1 cellular context compared by ENCODE assay signal in the genomic region with DNA sequence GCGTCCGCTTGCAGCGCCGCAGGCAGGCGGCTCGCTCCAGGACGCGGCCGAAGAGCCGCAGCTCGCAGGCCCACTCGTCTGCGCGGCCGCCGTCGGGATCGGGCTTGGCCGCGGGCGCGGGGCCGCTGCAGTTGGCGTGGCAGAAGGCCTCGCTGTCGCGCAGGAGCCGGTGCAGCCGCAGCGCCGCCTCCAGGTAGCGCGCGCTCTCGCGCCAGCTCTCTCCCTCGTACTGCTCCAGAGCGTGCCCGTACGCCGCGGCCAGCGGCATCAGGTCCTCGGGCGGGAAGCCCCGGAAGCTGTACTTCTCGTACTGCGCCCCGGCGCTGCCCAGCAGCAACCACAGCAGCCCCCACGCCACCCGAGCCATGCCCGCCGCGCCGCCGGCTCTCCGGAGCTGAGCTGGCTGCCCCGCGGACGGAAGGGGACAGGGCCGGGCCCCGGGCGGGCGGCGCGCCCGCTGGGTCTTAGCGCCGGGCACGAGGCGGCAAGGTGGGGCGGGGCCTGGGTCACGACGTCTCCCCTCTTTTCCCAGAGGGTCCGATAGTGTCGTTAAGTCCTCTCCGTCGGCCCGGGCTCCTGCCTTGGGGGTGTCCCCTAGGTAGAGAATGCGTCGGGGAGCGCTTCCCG.
TF ChIP-seq lines count a peak whose summit lies in the region.

A gene with protein sequence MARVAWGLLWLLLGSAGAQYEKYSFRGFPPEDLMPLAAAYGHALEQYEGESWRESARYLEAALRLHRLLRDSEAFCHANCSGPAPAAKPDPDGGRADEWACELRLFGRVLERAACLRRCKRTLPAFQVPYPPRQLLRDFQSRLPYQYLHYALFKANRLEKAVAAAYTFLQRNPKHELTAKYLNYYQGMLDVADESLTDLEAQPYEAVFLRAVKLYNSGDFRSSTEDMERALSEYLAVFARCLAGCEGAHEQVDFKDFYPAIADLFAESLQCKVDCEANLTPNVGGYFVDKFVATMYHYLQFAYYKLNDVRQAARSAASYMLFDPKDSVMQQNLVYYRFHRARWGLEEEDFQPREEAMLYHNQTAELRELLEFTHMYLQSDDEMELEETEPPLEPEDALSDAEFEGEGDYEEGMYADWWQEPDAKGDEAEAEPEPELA (minus strand): TSS at position 401 of the 627 bp plus-strand sequence. CDS start 34 bp downstream, at position 367.

TF ChIP-seq in HepG2, 621 proteins besides CTCF, POLR2A, EP300 and RAD21 (continued from another document and continues in another):
- TF ChIP-seq, protein P1, sequence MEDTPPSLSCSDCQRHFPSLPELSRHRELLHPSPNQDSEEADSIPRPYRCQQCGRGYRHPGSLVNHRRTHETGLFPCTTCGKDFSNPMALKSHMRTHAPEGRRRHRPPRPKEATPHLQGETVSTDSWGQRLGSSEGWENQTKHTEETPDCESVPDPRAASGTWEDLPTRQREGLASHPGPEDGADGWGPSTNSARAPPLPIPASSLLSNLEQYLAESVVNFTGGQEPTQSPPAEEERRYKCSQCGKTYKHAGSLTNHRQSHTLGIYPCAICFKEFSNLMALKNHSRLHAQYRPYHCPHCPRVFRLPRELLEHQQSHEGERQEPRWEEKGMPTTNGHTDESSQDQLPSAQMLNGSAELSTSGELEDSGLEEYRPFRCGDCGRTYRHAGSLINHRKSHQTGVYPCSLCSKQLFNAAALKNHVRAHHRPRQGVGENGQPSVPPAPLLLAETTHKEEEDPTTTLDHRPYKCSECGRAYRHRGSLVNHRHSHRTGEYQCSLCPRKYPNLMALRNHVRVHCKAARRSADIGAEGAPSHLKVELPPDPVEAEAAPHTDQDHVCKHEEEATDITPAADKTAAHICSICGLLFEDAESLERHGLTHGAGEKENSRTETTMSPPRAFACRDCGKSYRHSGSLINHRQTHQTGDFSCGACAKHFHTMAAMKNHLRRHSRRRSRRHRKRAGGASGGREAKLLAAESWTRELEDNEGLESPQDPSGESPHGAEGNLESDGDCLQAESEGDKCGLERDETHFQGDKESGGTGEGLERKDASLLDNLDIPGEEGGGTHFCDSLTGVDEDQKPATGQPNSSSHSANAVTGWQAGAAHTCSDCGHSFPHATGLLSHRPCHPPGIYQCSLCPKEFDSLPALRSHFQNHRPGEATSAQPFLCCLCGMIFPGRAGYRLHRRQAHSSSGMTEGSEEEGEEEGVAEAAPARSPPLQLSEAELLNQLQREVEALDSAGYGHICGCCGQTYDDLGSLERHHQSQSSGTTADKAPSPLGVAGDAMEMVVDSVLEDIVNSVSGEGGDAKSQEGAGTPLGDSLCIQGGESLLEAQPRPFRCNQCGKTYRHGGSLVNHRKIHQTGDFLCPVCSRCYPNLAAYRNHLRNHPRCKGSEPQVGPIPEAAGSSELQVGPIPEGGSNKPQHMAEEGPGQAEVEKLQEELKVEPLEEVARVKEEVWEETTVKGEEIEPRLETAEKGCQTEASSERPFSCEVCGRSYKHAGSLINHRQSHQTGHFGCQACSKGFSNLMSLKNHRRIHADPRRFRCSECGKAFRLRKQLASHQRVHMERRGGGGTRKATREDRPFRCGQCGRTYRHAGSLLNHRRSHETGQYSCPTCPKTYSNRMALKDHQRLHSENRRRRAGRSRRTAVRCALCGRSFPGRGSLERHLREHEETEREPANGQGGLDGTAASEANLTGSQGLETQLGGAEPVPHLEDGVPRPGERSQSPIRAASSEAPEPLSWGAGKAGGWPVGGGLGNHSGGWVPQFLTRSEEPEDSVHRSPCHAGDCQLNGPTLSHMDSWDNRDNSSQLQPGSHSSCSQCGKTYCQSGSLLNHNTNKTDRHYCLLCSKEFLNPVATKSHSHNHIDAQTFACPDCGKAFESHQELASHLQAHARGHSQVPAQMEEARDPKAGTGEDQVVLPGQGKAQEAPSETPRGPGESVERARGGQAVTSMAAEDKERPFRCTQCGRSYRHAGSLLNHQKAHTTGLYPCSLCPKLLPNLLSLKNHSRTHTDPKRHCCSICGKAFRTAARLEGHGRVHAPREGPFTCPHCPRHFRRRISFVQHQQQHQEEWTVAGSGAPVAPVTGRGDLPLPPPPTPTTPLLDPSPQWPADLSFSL (CRISPR knock-in tag; IDR thresholded peaks at IDR 0.05) = no peak
- TF ChIP-seq, protein P2, sequence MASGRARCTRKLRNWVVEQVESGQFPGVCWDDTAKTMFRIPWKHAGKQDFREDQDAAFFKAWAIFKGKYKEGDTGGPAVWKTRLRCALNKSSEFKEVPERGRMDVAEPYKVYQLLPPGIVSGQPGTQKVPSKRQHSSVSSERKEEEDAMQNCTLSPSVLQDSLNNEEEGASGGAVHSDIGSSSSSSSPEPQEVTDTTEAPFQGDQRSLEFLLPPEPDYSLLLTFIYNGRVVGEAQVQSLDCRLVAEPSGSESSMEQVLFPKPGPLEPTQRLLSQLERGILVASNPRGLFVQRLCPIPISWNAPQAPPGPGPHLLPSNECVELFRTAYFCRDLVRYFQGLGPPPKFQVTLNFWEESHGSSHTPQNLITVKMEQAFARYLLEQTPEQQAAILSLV (CRISPR knock-in tag; IDR thresholded peaks at IDR 0.05; ENCODE audit: borderline replicate concordance) = peak; percentile 74; the same call in 1 of the 2 replicates
- peak; percentile 92 for TF ChIP-seq MTA1 (CRISPR knock-in tag; IDR thresholded peaks at IDR 0.05; ENCODE audit: borderline replicate concordance)
- TF ChIP-seq TAF15 (IDR thresholded peaks at IDR 0.05; ENCODE audit: low read depth, low read length, poor library complexity, severe bottlenecking) = peak; percentile 30
- peak; percentile 90 for TF ChIP-seq ZNF160 (CRISPR knock-in tag; IDR thresholded peaks at IDR 0.05)
- peak; percentile 39; the same call in 1 of the 2 replicates for TF ChIP-seq KAT8 (CRISPR knock-in tag; IDR thresholded peaks at IDR 0.05)
- TF ChIP-seq, protein P3, sequence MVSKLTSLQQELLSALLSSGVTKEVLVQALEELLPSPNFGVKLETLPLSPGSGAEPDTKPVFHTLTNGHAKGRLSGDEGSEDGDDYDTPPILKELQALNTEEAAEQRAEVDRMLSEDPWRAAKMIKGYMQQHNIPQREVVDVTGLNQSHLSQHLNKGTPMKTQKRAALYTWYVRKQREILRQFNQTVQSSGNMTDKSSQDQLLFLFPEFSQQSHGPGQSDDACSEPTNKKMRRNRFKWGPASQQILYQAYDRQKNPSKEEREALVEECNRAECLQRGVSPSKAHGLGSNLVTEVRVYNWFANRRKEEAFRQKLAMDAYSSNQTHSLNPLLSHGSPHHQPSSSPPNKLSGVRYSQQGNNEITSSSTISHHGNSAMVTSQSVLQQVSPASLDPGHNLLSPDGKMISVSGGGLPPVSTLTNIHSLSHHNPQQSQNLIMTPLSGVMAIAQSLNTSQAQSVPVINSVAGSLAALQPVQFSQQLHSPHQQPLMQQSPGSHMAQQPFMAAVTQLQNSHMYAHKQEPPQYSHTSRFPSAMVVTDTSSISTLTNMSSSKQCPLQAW (CRISPR knock-in tag; IDR thresholded peaks at IDR 0.05) = no peak
- no peak for TF ChIP-seq ZNF891 (CRISPR knock-in tag; IDR thresholded peaks at IDR 0.05)
- TF ChIP-seq ATF7-NPFF (CRISPR knock-in tag; IDR thresholded peaks at IDR 0.05; ENCODE audit: low read depth) = peak; percentile 96; the same call in 1 of the 2 replicates
- TF ChIP-seq ZNF546 (CRISPR knock-in tag; conservative IDR thresholded peaks at IDR 0.05) = peak; percentile 48; the same call in 1 of the 2 replicates
- peak; percentile 69; the same call in 1 of the 2 replicates for TF ChIP-seq REL (CRISPR knock-in tag; conservative IDR thresholded peaks at IDR 0.05)
- TF ChIP-seq NR2F1 (CRISPR knock-in tag; IDR thresholded peaks at IDR 0.05) = peak in 1 of 2 experiments; percentile 8; a peak in 1 of 4 replicates
- peak; percentile 76 for TF ChIP-seq TAF1 (CRISPR knock-in tag; IDR thresholded peaks at IDR 0.05)
- no peak for TF ChIP-seq ARNTL (CRISPR knock-in tag; IDR thresholded peaks at IDR 0.05)
- TF ChIP-seq, protein P4, sequence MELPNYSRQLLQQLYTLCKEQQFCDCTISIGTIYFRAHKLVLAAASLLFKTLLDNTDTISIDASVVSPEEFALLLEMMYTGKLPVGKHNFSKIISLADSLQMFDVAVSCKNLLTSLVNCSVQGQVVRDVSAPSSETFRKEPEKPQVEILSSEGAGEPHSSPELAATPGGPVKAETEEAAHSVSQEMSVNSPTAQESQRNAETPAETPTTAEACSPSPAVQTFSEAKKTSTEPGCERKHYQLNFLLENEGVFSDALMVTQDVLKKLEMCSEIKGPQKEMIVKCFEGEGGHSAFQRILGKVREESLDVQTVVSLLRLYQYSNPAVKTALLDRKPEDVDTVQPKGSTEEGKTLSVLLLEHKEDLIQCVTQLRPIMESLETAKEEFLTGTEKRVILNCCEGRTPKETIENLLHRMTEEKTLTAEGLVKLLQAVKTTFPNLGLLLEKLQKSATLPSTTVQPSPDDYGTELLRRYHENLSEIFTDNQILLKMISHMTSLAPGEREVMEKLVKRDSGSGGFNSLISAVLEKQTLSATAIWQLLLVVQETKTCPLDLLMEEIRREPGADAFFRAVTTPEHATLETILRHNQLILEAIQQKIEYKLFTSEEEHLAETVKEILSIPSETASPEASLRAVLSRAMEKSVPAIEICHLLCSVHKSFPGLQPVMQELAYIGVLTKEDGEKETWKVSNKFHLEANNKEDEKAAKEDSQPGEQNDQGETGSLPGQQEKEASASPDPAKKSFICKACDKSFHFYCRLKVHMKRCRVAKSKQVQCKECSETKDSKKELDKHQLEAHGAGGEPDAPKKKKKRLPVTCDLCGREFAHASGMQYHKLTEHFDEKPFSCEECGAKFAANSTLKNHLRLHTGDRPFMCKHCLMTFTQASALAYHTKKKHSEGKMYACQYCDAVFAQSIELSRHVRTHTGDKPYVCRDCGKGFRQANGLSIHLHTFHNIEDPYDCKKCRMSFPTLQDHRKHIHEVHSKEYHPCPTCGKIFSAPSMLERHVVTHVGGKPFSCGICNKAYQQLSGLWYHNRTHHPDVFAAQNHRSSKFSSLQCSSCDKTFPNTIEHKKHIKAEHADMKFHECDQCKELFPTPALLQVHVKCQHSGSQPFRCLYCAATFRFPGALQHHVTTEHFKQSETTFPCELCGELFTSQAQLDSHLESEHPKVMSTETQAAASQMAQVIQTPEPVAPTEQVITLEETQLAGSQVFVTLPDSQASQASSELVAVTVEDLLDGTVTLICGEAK (IDR thresholded peaks at IDR 0.05) = no peak
- TF ChIP-seq, protein P4 (CRISPR knock-in tag; IDR thresholded peaks at IDR 0.05) = peak; percentile 48; the same call in 1 of the 2 replicates
- peak; percentile 87 for TF ChIP-seq ZNF274 (CRISPR knock-in tag; IDR thresholded peaks at IDR 0.05)
- peak; percentile 95 for TF ChIP-seq ZNF709 (CRISPR knock-in tag; IDR thresholded peaks at IDR 0.05)
- TF ChIP-seq, protein P5, sequence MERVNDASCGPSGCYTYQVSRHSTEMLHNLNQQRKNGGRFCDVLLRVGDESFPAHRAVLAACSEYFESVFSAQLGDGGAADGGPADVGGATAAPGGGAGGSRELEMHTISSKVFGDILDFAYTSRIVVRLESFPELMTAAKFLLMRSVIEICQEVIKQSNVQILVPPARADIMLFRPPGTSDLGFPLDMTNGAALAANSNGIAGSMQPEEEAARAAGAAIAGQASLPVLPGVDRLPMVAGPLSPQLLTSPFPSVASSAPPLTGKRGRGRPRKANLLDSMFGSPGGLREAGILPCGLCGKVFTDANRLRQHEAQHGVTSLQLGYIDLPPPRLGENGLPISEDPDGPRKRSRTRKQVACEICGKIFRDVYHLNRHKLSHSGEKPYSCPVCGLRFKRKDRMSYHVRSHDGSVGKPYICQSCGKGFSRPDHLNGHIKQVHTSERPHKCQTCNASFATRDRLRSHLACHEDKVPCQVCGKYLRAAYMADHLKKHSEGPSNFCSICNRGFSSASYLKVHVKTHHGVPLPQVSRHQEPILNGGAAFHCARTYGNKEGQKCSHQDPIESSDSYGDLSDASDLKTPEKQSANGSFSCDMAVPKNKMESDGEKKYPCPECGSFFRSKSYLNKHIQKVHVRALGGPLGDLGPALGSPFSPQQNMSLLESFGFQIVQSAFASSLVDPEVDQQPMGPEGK (CRISPR knock-in tag; IDR thresholded peaks at IDR 0.05) = no peak
- TF ChIP-seq ZSCAN21 (CRISPR knock-in tag; IDR thresholded peaks at IDR 0.05; ENCODE audit: borderline replicate concordance) = no peak; the same call in 1 of the 2 replicates
- peak; percentile 69 for TF ChIP-seq BRD4 (CRISPR knock-in tag; IDR thresholded peaks at IDR 0.05)
- peak; percentile 87 for TF ChIP-seq ZFYVE20 (CRISPR knock-in tag; IDR thresholded peaks at IDR 0.05; ENCODE audit: borderline replicate concordance, low read depth)
- TF ChIP-seq, protein P6, sequence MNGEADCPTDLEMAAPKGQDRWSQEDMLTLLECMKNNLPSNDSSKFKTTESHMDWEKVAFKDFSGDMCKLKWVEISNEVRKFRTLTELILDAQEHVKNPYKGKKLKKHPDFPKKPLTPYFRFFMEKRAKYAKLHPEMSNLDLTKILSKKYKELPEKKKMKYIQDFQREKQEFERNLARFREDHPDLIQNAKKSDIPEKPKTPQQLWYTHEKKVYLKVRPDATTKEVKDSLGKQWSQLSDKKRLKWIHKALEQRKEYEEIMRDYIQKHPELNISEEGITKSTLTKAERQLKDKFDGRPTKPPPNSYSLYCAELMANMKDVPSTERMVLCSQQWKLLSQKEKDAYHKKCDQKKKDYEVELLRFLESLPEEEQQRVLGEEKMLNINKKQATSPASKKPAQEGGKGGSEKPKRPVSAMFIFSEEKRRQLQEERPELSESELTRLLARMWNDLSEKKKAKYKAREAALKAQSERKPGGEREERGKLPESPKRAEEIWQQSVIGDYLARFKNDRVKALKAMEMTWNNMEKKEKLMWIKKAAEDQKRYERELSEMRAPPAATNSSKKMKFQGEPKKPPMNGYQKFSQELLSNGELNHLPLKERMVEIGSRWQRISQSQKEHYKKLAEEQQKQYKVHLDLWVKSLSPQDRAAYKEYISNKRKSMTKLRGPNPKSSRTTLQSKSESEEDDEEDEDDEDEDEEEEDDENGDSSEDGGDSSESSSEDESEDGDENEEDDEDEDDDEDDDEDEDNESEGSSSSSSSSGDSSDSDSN (CRISPR knock-in tag; IDR thresholded peaks at IDR 0.05) = peak; percentile 97; the same call in 1 of the 2 replicates
- TF ChIP-seq MATR3 (CRISPR knock-in tag; IDR thresholded peaks at IDR 0.05) = no peak
